21 cellular contexts compared by ENCODE assay signal in genomic region chr10:97136744-97137143, GRCh38. TPM values are rescaled to one million over a fixed set of nuclear protein-coding genes. Genes with fewer than 3 reads are reported as not detected.
A peak's percentile ranks its signal among the peaks of the same experiment; 100 is the strongest.
DNase-seq lines count a peak whose midpoint lies in the region; ATAC-seq and TF ChIP-seq lines count a peak whose summit lies in the region.
"Had no signal": no experiment of that assay in that cellular context is flagged by ENCODE, and none has a peak within 500 bp of the region (broad histone marks: within the 10 kb centered on the region; RNA-seq: fewer than 3 reads in every experiment).

No MANE protein-coding gene starts in this region.

- no peak overlapping the region for H3K27ac ChIP-seq in upper lobe of right lung
- H3K27ac ChIP-seq: 22Rv1, SJSA1 had no signal

- H3K9me3 Mint-ChIP-seq in nephron progenitor cell (no peaks in the 10 kb centered on the region), chondrocyte (ENCODE audit: low read depth) (no peaks in the 10 kb centered on the region)
- H3K9me3 Mint-ChIP-seq: CD8-positive, alpha-beta T cell; H9; HFFc6 had no signal

- H3K4me1 Mint-ChIP-seq in nephron progenitor cell = peaks cover 87% of the 10 kb centered on the region
- H3K4me1 Mint-ChIP-seq in chondrocyte (ENCODE audit: low read depth) = peaks cover 5% of the 10 kb centered on the region

- no peaks in the 10 kb centered on the region for H3K36me3 ChIP-seq in upper lobe of right lung
- H3K36me3 ChIP-seq: SJSA1 had no signal

- H3K36me3 Mint-ChIP-seq in nephron progenitor cell (ENCODE audit: low read depth) (no peaks in the 10 kb centered on the region), chondrocyte (ENCODE audit: low read depth) (peaks cover 3% of the 10 kb centered on the region)
- H3K36me3 Mint-ChIP-seq: CD8-positive, alpha-beta T cell had no signal

- no peak overlapping the region for H3K4me3 ChIP-seq in upper lobe of right lung
- H3K4me3 ChIP-seq: SJSA1 had no signal

- ATAC-seq in upper lobe of right lung = no peak
- ATAC-seq: CD8-positive, alpha-beta T cell had no signal

- H3K27me3 Mint-ChIP-seq in nephron progenitor cell (ENCODE audit: low read depth, poor library complexity) (peaks cover 15% of the 10 kb centered on the region), chondrocyte (ENCODE audit: low read depth) (peaks cover 39% of the 10 kb centered on the region)

- H3K27ac Mint-ChIP-seq in nephron progenitor cell (peak overlapping the region; percentile 73), chondrocyte (ENCODE audit: unreplicated experiment) (no peak overlapping the region)
- H3K27ac Mint-ChIP-seq: CD8-positive, alpha-beta T cell; H9; HFFc6 had no signal

- no peaks in the 10 kb centered on the region for H3K4me1 ChIP-seq in upper lobe of right lung
- H3K4me1 ChIP-seq: SJSA1 had no signal

- intact Hi-C loops in upper lobe of right lung (cut with DNase I) = no loop called here

- H3K27me3 ChIP-seq in upper lobe of right lung = no peaks in the 10 kb centered on the region

- H3K4me3 Mint-ChIP-seq in nephron progenitor cell = no peak overlapping the region
- H3K4me3 Mint-ChIP-seq in chondrocyte (ENCODE audit: unreplicated experiment) = no peak overlapping the region
- H3K4me3 Mint-ChIP-seq: CD8-positive, alpha-beta T cell; H9; HFFc6 had no signal

- DNase-seq in DMS79 treated with DMSO at 0.1 percent for 48 hours (lab: John Stamatoyannopoulos, UW) = peak; percentile 0
- no peak for DNase-seq in DMS79 (lab: John Stamatoyannopoulos, UW)
- peak; percentile 31 for DNase-seq in NCI-H510A treated with DMSO at 0.1 percent for 48 hours (lab: John Stamatoyannopoulos, UW)
- DNase-seq in nephron progenitor cell = no peak
- peak; percentile 7 for DNase-seq in upper lobe of right lung
- no peak for DNase-seq in NOMO-1 treated with DMSO at 0.1 percent for 48 hours (lab: John Stamatoyannopoulos, UW; ENCODE audit: unreplicated experiment)
- DNase-seq in NCI-H82 treated with DMSO at 0.1 percent for 48 hours (lab: John Stamatoyannopoulos, UW; ENCODE audit: unreplicated experiment) = no peak
- no peak for DNase-seq in chondrocyte (ENCODE audit: low spot score)
- DNase-seq: ACHN; C1 segment of cervical spinal cord; CD8-positive, alpha-beta T cell; H9; HFFc6; KG1; NCI-H1092 treated with DMSO at 0.1 percent for 48 hours; NCI-H2029 treated with DMSO at 0.1 percent for 48 hours; NCI-H226; OCI-M1; T-helper 1 cell had no signal

- no peak for TF ChIP-seq CTCF in nephron progenitor cell (IDR thresholded peaks at IDR 0.05)
- no peak for TF ChIP-seq CTCF in upper lobe of right lung (IDR thresholded peaks at IDR 0.05)
- TF ChIP-seq CTCF in chondrocyte (IDR thresholded peaks at IDR 0.05) = no peak

- H3K9me3 ChIP-seq in upper lobe of right lung = no peaks in the 10 kb centered on the region
- H3K9me3 ChIP-seq: SJSA1 had no signal

RNA-seq across cellular contexts. Expression of gene SLIT1, which starts 49.0 kb away (rescaled TPM):
- total RNA-seq in upper lobe of right lung = 0.23 TPM
- 0.17 TPM in 1 of 3 replicates, not detected in the others for total RNA-seq in chondrocyte
- total RNA-seq: SJSA1 had no signal

Comparison
In these comparisons a context has a peak if more than half of its experiments do, and no peak if none do; other contexts are left out.
1. DNase-seq: peak in DMS79 treated with DMSO at 0.1 percent for 48 hours (single experiment), NCI-H510A treated with DMSO at 0.1 percent for 48 hours (single experiment) and upper lobe of right lung (single experiment); none in DMS79 (single experiment), nephron progenitor cell (single experiment), NOMO-1 treated with DMSO at 0.1 percent for 48 hours (single experiment), NCI-H82 treated with DMSO at 0.1 percent for 48 hours (single experiment) and chondrocyte (single experiment).